In genomic region chr10:88070080-88070880, GRCh38 we compare ENCODE assay signal across 10 cellular contexts.
DNase-seq lines count a peak whose midpoint lies in the region; ATAC-seq and TF ChIP-seq lines count a peak whose summit lies in the region.
"Had no signal": no experiment of that assay in that cellular context is flagged by ENCODE, and none has a peak within 500 bp of the region (broad histone marks: within the 10 kb centered on the region; RNA-seq: fewer than 3 reads in every experiment).

No MANE protein-coding gene starts in this region.

- H3K27me3 ChIP-seq in testis: no peaks in the 10 kb centered on the region
- H3K27me3 ChIP-seq: tibial nerve had no signal

- peak overlapping the region; percentile 36 for H3K4me3 ChIP-seq in OCI-LY7 (ENCODE audit: low read depth, low read length, poor library complexity, severe bottlenecking)
- H3K4me3 ChIP-seq in testis: no peak overlapping the region
- H3K4me3 ChIP-seq: tibial nerve had no signal

- H3K9me2 ChIP-seq in OCI-LY7 (ENCODE audit: insufficient read depth, low read length): no peaks in the 10 kb centered on the region

- no TSS peak for BruUV-seq in OCI-LY7 (replicated peaks; lab: Mats Ljungman, UMichigan)

- DNase-seq in NCI-H187 treated with DMSO at 0.1 percent for 48 hours (lab: John Stamatoyannopoulos, UW): peak; percentile 16
- no peak for DNase-seq in NCI-H187 (lab: John Stamatoyannopoulos, UW)
- DNase-seq in OCI-LY7 (ENCODE audit: low spot score): peak; percentile 71
- peak; percentile 63 for DNase-seq in stromal cell of bone marrow (ENCODE audit: low read depth)
- no peak for DNase-seq in activated CD8-positive, alpha-beta memory T cell treated with anti-CD3 and anti-CD28 coated beads, Interleukin-2, amount 50 U/mL, for 4 hours
- no peak for DNase-seq in testis
- no peak for DNase-seq in NCI-H128 (lab: John Stamatoyannopoulos, UW; ENCODE audit: unreplicated experiment)
- DNase-seq: NCI-H748 treated with DMSO at 0.1 percent for 48 hours had no signal

- no peak for TF ChIP-seq POLR2A in testis (IDR thresholded peaks at IDR 0.05)

- CTCF ChIA-PET in OCI-LY7 (lab: Charles Lee; ENCODE audit: unreplicated experiment): interaction anchor here (1.1 kb wide), 1 partner anchor 43 kb away, joined by 4 read pairs; no protein-coding TSS in a partner anchor

- H3K4me1 ChIP-seq in OCI-LY7 (ENCODE audit: insufficient read depth, low read length, poor library complexity, severe bottlenecking): peaks cover 83% of the 10 kb centered on the region
- H3K4me1 ChIP-seq in testis: no peaks in the 10 kb centered on the region

- ATAC-seq in HG02943 (IDR thresholded peaks at IDR 0.05; ENCODE audit: low read depth, unreplicated experiment): peak; percentile 43

- H2AFZ ChIP-seq in OCI-LY7 (ENCODE audit: low read length): peak overlapping the region; percentile 96; the same call in 1 of the 2 replicates

- no peaks in the 10 kb centered on the region for H3K79me2 ChIP-seq in OCI-LY7 (ENCODE audit: insufficient read depth, low read depth, low read length)

- H3K36me3 ChIP-seq in OCI-LY7 (ENCODE audit: insufficient read depth, low read length): no peaks in the 10 kb centered on the region
- no peaks in the 10 kb centered on the region for H3K36me3 ChIP-seq in testis (ENCODE audit: low read depth, missing control alignments)
- H3K36me3 ChIP-seq: tibial nerve had no signal

- intact Hi-C loops in OCI-LY7 (cut with micrococcal nuclease; ENCODE audit: unreplicated experiment): loop anchor here (10.0 kb wide), 1 partner anchor 925 kb away; the partner anchor contains the start of gene FAS
- intact Hi-C loops in testis (cut with DNase I; ENCODE audit: low total_unique reads): no loop called here

- H3K4me2 ChIP-seq in OCI-LY7 (ENCODE audit: low read length): peak overlapping the region; percentile 71

- POLR2A ChIA-PET in OCI-LY7 (lab: Charles Lee): interaction anchor here (0.6 to 2.2 kb wide), 9 partner anchors 9 to 185 kb away, joined by 3 to 8 read pairs (median 3); no protein-coding TSS in a partner anchor

- no peak for TF ChIP-seq CTCF in OCI-LY7 (conservative IDR thresholded peaks at IDR 0.05; ENCODE audit: low read length)
- TF ChIP-seq CTCF in testis (IDR thresholded peaks at IDR 0.05): no peak

- no peaks in the 10 kb centered on the region for H3K9me3 ChIP-seq in OCI-LY7 (ENCODE audit: low read length)
- H3K9me3 ChIP-seq in testis: no peaks in the 10 kb centered on the region
- H3K9me3 ChIP-seq: tibial nerve had no signal

- no peaks in the 10 kb centered on the region for H4K20me1 ChIP-seq in OCI-LY7 (ENCODE audit: insufficient read depth, low read length)

- 71 to 79% methylated on average over 10 of the region's 10 CpGs for WGBS in testis, 2 donors

- H3K27ac ChIP-seq in OCI-LY7 (ENCODE audit: low read depth, low read length, poor library complexity, severe bottlenecking): peak overlapping the region; percentile 35
- H3K27ac ChIP-seq in testis: no peak overlapping the region
- H3K27ac ChIP-seq: tibial nerve had no signal

Comparison
In these comparisons a context has a peak if more than half of its experiments do, and no peak if none do; other contexts are left out.
1. DNase-seq: peak in NCI-H187 treated with DMSO at 0.1 percent for 48 hours (single experiment), OCI-LY7 (single experiment) and stromal cell of bone marrow (single experiment); none in NCI-H187 (0 of 2), activated CD8-positive, alpha-beta memory T cell treated with anti-CD3 and anti-CD28 coated beads, Interleukin-2, amount 50 U/mL, for 4 hours (single experiment), testis (single experiment) and NCI-H128 (single experiment).